12 cellular contexts compared by ENCODE assay signal in genomic region chr11:46332093-46332567, GRCh38. TPM values are rescaled to one million over a fixed set of nuclear protein-coding genes. Genes with fewer than 3 reads are reported as not detected.
DNase-seq lines count a peak whose midpoint lies in the region; ATAC-seq and TF ChIP-seq lines count a peak whose summit lies in the region.
"Had no signal": no experiment of that assay in that cellular context is flagged by ENCODE, and none has a peak within 500 bp of the region (broad histone marks: within the 10 kb centered on the region; RNA-seq: fewer than 3 reads in every experiment).

No MANE protein-coding gene starts in this region.

- TF ChIP-seq POLR2A in vagina (IDR thresholded peaks at IDR 0.05): no peak

- H3K9me3 Mint-ChIP-seq in central memory CD8-positive, alpha-beta T cell: no peaks in the 10 kb centered on the region
- H3K9me3 Mint-ChIP-seq in natural killer cell: no peaks in the 10 kb centered on the region
- no peaks in the 10 kb centered on the region for H3K9me3 Mint-ChIP-seq in HFFc6

- H3K27me3 Mint-ChIP-seq in central memory CD8-positive, alpha-beta T cell: peaks cover 78% of the 10 kb centered on the region
- peaks cover 45 to 49% of the 10 kb centered on the region in 2 donors for H3K27me3 Mint-ChIP-seq in natural killer cell (ENCODE audit: low read depth in 2 of 2)
- peaks cover 58% of the 10 kb centered on the region for H3K27me3 Mint-ChIP-seq in HFFc6 (ENCODE audit: insufficient read depth)

- H3K9me3 ChIP-seq in left ventricle myocardium inferior (replicated peaks) (no peaks in the 10 kb centered on the region), vagina (no peaks in the 10 kb centered on the region)

- peak overlapping the region; percentile 58 for H3K4me3 Mint-ChIP-seq in central memory CD8-positive, alpha-beta T cell
- peak overlapping the region; percentile 69 for H3K4me3 Mint-ChIP-seq in natural killer cell
- no peak overlapping the region for H3K4me3 Mint-ChIP-seq in HFFc6

- H3K36me3 ChIP-seq in left ventricle myocardium inferior (no peaks in the 10 kb centered on the region), vagina (no peaks in the 10 kb centered on the region)

- peaks cover 8% of the 10 kb centered on the region for H3K36me3 Mint-ChIP-seq in central memory CD8-positive, alpha-beta T cell (ENCODE audit: insufficient read depth)
- H3K36me3 Mint-ChIP-seq in natural killer cell: no peaks in the 10 kb centered on the region
- H3K36me3 Mint-ChIP-seq in HFFc6 (ENCODE audit: low read depth): no peaks in the 10 kb centered on the region

- ATAC-seq in Right ventricle myocardium inferior (no peak), natural killer cell (no peak), GM19452 (IDR thresholded peaks at IDR 0.05; ENCODE audit: unreplicated experiment) (no peak)
- ATAC-seq in central memory CD8-positive, alpha-beta T cell (replicated peaks; ENCODE audit: extremely low read depth, poor library complexity, severe bottlenecking): no peak

- H3K4me1 Mint-ChIP-seq in central memory CD8-positive, alpha-beta T cell: peaks cover 30% of the 10 kb centered on the region
- peaks cover 19 to 23% of the 10 kb centered on the region in 2 donors for H3K4me1 Mint-ChIP-seq in natural killer cell
- H3K4me1 Mint-ChIP-seq in HFFc6 (ENCODE audit: low read depth): peaks cover 16% of the 10 kb centered on the region

- peak overlapping the region; percentile 71 for H3K4me3 ChIP-seq in left ventricle myocardium inferior
- H3K4me3 ChIP-seq in vagina: peak overlapping the region; percentile 38 to 47

- H3K27ac Mint-ChIP-seq in central memory CD8-positive, alpha-beta T cell (ENCODE audit: low read depth): peak overlapping the region; percentile 3
- H3K27ac Mint-ChIP-seq in natural killer cell (no peak overlapping the region), HFFc6 (no peak overlapping the region)

- no peak for TF ChIP-seq CTCF in left ventricle myocardium inferior (IDR thresholded peaks at IDR 0.05; ENCODE audit: borderline replicate concordance)
- TF ChIP-seq CTCF in natural killer cell (IDR thresholded peaks at IDR 0.05): no peak
- no peak for TF ChIP-seq CTCF in vagina (IDR thresholded peaks at IDR 0.05)
- no peak for TF ChIP-seq CTCF in HFFc6 (IDR thresholded peaks at IDR 0.05)

- H3K27me3 ChIP-seq in left ventricle myocardium inferior (ENCODE audit: low read depth): peaks cover 27% of the 10 kb centered on the region
- peaks cover 12% of the 10 kb centered on the region for H3K27me3 ChIP-seq in vagina

- intact Hi-C loops in left ventricle myocardium inferior (cut with micrococcal nuclease) (no loop called here), Right ventricle myocardium inferior (cut with DNase I) (no loop called here), natural killer cell (cut with micrococcal nuclease) (no loop called here), vagina (cut with DNase I) (no loop called here)

- DNase-seq in left ventricle myocardium inferior (no peak), Right ventricle myocardium inferior (ENCODE audit: missing footprints) (no peak), natural killer cell (no peak), vagina (ENCODE audit: extremely low spot score in 2 of 2) (no peak), HFFc6 (no peak), NCI-H226 (no peak)
- DNase-seq in central memory CD8-positive, alpha-beta T cell (ENCODE audit: low spot score in 2 of 2): no peak
- DNase-seq: hippocampal formation, NCI-H2171 had no signal

- H3K27ac ChIP-seq in left ventricle myocardium inferior (replicated peaks) (no peak overlapping the region), vagina (no peak overlapping the region)
- H3K27ac ChIP-seq: C4-2B, RWPE1 had no signal

- peaks cover 28% of the 10 kb centered on the region for H3K4me1 ChIP-seq in left ventricle myocardium inferior
- H3K4me1 ChIP-seq in vagina: peaks cover 17% of the 10 kb centered on the region

RNA-seq across cellular contexts. Expression of gene DGKZ, which starts 15.1 kb away (rescaled TPM):
- 77.1 TPM for total RNA-seq in left ventricle myocardium inferior
- 67.5 TPM for total RNA-seq in Right ventricle myocardium inferior
- 100 to 1,000 TPM; 307 to 377 (median 350) TPM for total RNA-seq in natural killer cell
- total RNA-seq in vagina: 78.8 TPM
- 10 to 100 TPM; 40.4 to 49.8 (median 46.2) TPM for total RNA-seq in HFFc6 (2021; fragmentation: NEBNext Ultra II Directional; extraction: Animal tissue kit (Norgen Biotek cat#: 25700))

RNA-seq across cellular contexts. Expression of gene MDK, which starts 49.3 kb away (rescaled TPM):
- total RNA-seq in left ventricle myocardium inferior (5.4 TPM), Right ventricle myocardium inferior (3.2 TPM), natural killer cell (10 to 100 TPM in 1 of 3 donors, 1 to 10 TPM in 2; 4.5 to 10.6 (median 6.3) TPM), vagina (142 TPM)
- total RNA-seq in HFFc6 (2021; fragmentation: NEBNext Ultra II Directional; extraction: Animal tissue kit (Norgen Biotek cat#: 25700)): 10 to 100 TPM in 5 of 6 experiments, 1 to 10 TPM in 1; 9.7 to 22.9 (median 18.9) TPM

RNA-seq across cellular contexts. Expression of gene CREB3L1, which starts 54.7 kb away (rescaled TPM):
- 40.9 TPM for total RNA-seq in left ventricle myocardium inferior
- total RNA-seq in Right ventricle myocardium inferior: 64.1 TPM
- total RNA-seq in natural killer cell: not detected
- 11.8 TPM for total RNA-seq in vagina
- total RNA-seq in HFFc6 (2021; fragmentation: NEBNext Ultra II Directional; extraction: Animal tissue kit (Norgen Biotek cat#: 25700)): 100 to 1,000 TPM; 282 to 328 (median 310) TPM

RNA-seq across cellular contexts. Expression of gene CHRM4, which starts 59.4 kb away (rescaled TPM):
- total RNA-seq in left ventricle myocardium inferior (not detected), Right ventricle myocardium inferior (not detected), natural killer cell (1 to 10 TPM; 2.2 to 6.5 (median 3.7) TPM), vagina (not detected)
- not detected for total RNA-seq in HFFc6 (2021; fragmentation: NEBNext Ultra II Directional; extraction: Animal tissue kit (Norgen Biotek cat#: 25700))

Comparison
In these comparisons a context has a peak if more than half of its experiments do, and no peak if none do; other contexts are left out.
1. RNA of gene CREB3L1, which starts 54.7 kb away (total RNA-seq): 282 to 328 TPM in HFFc6, 64.1 TPM in Right ventricle myocardium inferior (single experiment), 40.9 TPM in left ventricle myocardium inferior (single experiment) and 11.8 TPM in vagina (single experiment); not detected in natural killer cell; every median in the first group is over 10 times any median in the second.